Comparison of ENCODE assay signal across 1 cellular context in the genomic region with DNA sequence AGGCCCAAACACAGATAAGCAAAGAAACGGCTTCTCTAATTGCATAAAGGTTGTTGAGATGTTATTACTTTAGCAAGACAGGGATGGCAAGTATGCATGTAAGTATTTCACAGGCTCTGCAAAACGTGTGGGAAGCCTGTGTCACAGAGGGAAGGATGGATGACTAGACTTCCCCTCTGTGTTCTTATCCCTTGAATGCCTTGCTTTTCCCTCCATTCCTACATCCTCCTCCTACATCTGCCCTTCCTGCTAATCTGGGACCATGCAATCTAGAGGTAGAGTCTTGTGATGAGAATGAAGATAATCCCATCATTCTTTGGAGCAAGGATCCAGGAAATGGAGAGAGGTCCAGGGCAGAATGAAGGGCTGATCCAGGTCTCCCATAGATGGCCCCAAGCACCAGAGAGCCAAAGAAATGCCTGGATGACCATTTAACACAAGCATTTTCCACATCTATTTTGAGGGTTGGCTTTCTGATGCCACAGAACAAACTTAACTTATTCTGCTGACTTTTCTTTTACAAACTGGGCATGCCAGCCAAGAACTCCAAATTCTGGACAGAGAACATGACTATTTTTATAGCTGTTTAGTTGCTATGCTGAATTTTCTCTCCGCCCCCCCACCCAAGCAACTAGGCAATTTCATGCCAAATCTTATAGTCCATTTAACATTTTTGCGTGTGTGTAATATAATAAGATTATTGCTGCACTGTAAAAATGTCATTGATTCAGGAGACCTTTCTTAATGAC.
TF ChIP-seq lines count a peak whose summit lies in the region.

No MANE protein-coding gene starts in this region.

TF ChIP-seq in endothelial cell of umbilical vein, 7 proteins besides CTCF, POLR2A, EP300 and RAD21:
- TF ChIP-seq GATA2 (IDR thresholded peaks at IDR 0.05; ENCODE audit: insufficient read depth, insufficient read length, low read depth, low read length) (peak; percentile 90), JUN (IDR thresholded peaks at IDR 0.05; ENCODE audit: borderline replicate concordance, insufficient read depth, insufficient read length, low read depth) (peak; percentile 80), MYC (IDR thresholded peaks at IDR 0.05; ENCODE audit: low read depth, low read length) (peak; percentile 48), FOS (IDR thresholded peaks at IDR 0.05; ENCODE audit: borderline replicate concordance, insufficient read depth, low read length) (peak; percentile 82), POLR2AphosphoS5 (IDR thresholded peaks at IDR 0.05; ENCODE audit: insufficient read depth, low read depth, low read length) (peak; percentile 64)
- TF ChIP-seq, protein P1, sequence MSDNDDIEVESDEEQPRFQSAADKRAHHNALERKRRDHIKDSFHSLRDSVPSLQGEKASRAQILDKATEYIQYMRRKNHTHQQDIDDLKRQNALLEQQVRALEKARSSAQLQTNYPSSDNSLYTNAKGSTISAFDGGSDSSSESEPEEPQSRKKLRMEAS (IDR thresholded peaks at IDR 0.05; ENCODE audit: insufficient read depth, insufficient read length) = no peak
